In genomic region chr4:177105526-177105925, GRCh38 we compare ENCODE assay signal across 27 cellular contexts.
"Had no signal": no experiment of that assay in that cellular context is flagged by ENCODE, and none has a peak within 500 bp of the region (broad histone marks: within the 10 kb centered on the region; RNA-seq: fewer than 3 reads in every experiment).

No MANE protein-coding gene starts in this region.

- H3K36me3 ChIP-seq: heart left ventricle, pancreas, right atrium auricular region, thyroid gland, upper lobe of right lung had no signal

- FAIRE-seq: keratinocyte, pancreas had no signal

- H3K9me3 ChIP-seq: heart left ventricle, mucosa of descending colon, pancreas, psoas muscle, right atrium auricular region, thyroid gland, upper lobe of right lung had no signal

- H3K4me1 ChIP-seq: heart left ventricle, pancreas, psoas muscle, right atrium auricular region, thyroid gland, upper lobe of right lung had no signal

- DNase-seq: activated B cell treated with CpG ODN at 0.5 μM for 24 hours; activated CD4-positive, alpha-beta T cell treated with anti-CD3 and anti-CD28 coated beads for 36 hours; activated CD4-positive, alpha-beta T cell treated with anti-CD3 and anti-CD28 coated beads, Interleukin-2, amount 50 U/mL, for 4 hours; activated CD8-positive, alpha-beta memory T cell treated with anti-CD3 and anti-CD28 coated beads for 24 hours; activated CD8-positive, alpha-beta memory T cell treated with anti-CD3 and anti-CD28 coated beads, Interleukin-2, amount 50 U/mL, for 4 hours; activated naive CD4-positive, alpha-beta T cell; activated naive CD8-positive, alpha-beta T cell treated with anti-CD3 and anti-CD28 coated beads, Interleukin-2, amount 10 ng/mL, durations not matched to agents 7 days and 5 days; activated T-cell treated with anti-CD3 and anti-CD28 coated beads, Interleukin-2, amount 50 U/mL, for 24 hours; amygdala; cerebellar nuclear complex; endodermal cell; heart left ventricle; left colon; mesendoderm; mucosa of descending colon; nephron progenitor cell; pancreas; psoas muscle; stimulated activated CD4-positive, alpha-beta T cell treated with anti-CD3 and anti-CD28 coated beads, Interleukin-4, amount 100 ng/mL, for 24 hours; stimulated activated naive CD4-positive, alpha-beta T cell treated with Interleukin-2 at 50 U/mL for 16 hours; T-helper 9 cell; thyroid gland; upper lobe of right lung had no signal

- H3K27ac ChIP-seq: coronary artery, heart left ventricle, pancreas, psoas muscle, right atrium auricular region, thyroid gland, upper lobe of right lung had no signal

- H3K27me3 ChIP-seq: heart left ventricle, pancreas, right atrium auricular region, thyroid gland, upper lobe of right lung had no signal

- H3K4me1 Mint-ChIP-seq: activated B cell treated with CpG ODN at 0.5 μM for 24 hours; activated CD4-positive, alpha-beta T cell treated with anti-CD3 and anti-CD28 coated beads for 36 hours; activated naive CD8-positive, alpha-beta T cell treated with anti-CD3 and anti-CD28 coated beads, Interleukin-2, amount 10 ng/mL, durations not matched to agents 7 days and 5 days; activated T-helper 17 cell treated with anti-CD3 and anti-CD28 coated beads, Interleukin-2, amount 50 U/mL, for 72 hours; endodermal cell; nephron progenitor cell had no signal

- H3K27me3 Mint-ChIP-seq: activated B cell treated with CpG ODN at 0.5 μM for 24 hours; activated naive CD8-positive, alpha-beta T cell treated with anti-CD3 and anti-CD28 coated beads, Interleukin-2, amount 10 ng/mL, durations not matched to agents 7 days and 5 days; activated T-cell treated with anti-CD3 and anti-CD28 coated beads, Interleukin-2, amount 50 U/mL, for 24 hours had no signal

- H3K27ac Mint-ChIP-seq: activated B cell treated with CpG ODN at 0.5 μM for 24 hours; activated CD4-positive, alpha-beta T cell treated with anti-CD3 and anti-CD28 coated beads for 36 hours; activated naive CD8-positive, alpha-beta T cell treated with anti-CD3 and anti-CD28 coated beads, Interleukin-2, amount 10 ng/mL, durations not matched to agents 7 days and 5 days; activated T-cell treated with anti-CD3 and anti-CD28 coated beads, Interleukin-2, amount 50 U/mL, for 24 hours; activated T-helper 17 cell treated with anti-CD3 and anti-CD28 coated beads, Interleukin-2, amount 50 U/mL, for 72 hours; endodermal cell; nephron progenitor cell had no signal

- H3K4me3 ChIP-seq: coronary artery, heart left ventricle, mucosa of descending colon, pancreas, psoas muscle, right atrium auricular region, thyroid gland, upper lobe of right lung had no signal

- H3K9me3 Mint-ChIP-seq: activated B cell treated with CpG ODN at 0.5 μM for 24 hours; activated naive CD8-positive, alpha-beta T cell treated with anti-CD3 and anti-CD28 coated beads, Interleukin-2, amount 10 ng/mL, durations not matched to agents 7 days and 5 days; activated T-cell treated with anti-CD3 and anti-CD28 coated beads, Interleukin-2, amount 50 U/mL, for 24 hours; activated T-helper 17 cell treated with anti-CD3 and anti-CD28 coated beads, Interleukin-2, amount 50 U/mL, for 72 hours; endodermal cell; nephron progenitor cell had no signal

- ATAC-seq: activated CD4-positive, alpha-beta T cell treated with anti-CD3 and anti-CD28 coated beads for 36 hours; activated T-helper 17 cell treated with anti-CD3 and anti-CD28 coated beads, Interleukin-2, amount 50 U/mL, for 72 hours; heart left ventricle; left colon; mucosa of descending colon; pancreas; psoas muscle; upper lobe of right lung had no signal

- H3K4me3 Mint-ChIP-seq: activated B cell treated with CpG ODN at 0.5 μM for 24 hours; activated CD4-positive, alpha-beta T cell treated with anti-CD3 and anti-CD28 coated beads for 36 hours; activated naive CD8-positive, alpha-beta T cell treated with anti-CD3 and anti-CD28 coated beads, Interleukin-2, amount 10 ng/mL, durations not matched to agents 7 days and 5 days; activated T-cell treated with anti-CD3 and anti-CD28 coated beads, Interleukin-2, amount 50 U/mL, for 24 hours; activated T-helper 17 cell treated with anti-CD3 and anti-CD28 coated beads, Interleukin-2, amount 50 U/mL, for 72 hours; endodermal cell; nephron progenitor cell had no signal
